Comparison of ENCODE assay signal across 12 cellular contexts in genomic region chr16:29901607-29901945, GRCh38. TPM values are rescaled to one million over a fixed set of nuclear protein-coding genes. Genes with fewer than 3 reads are reported as not detected.
DNase-seq lines count a peak whose midpoint lies in the region; ATAC-seq and TF ChIP-seq lines count a peak whose summit lies in the region.
"Had no signal": no experiment of that assay in that cellular context is flagged by ENCODE, and none has a peak within 500 bp of the region (broad histone marks: within the 10 kb centered on the region; RNA-seq: fewer than 3 reads in every experiment).

No MANE protein-coding gene starts in this region.

- no peak overlapping the region for H3K9ac ChIP-seq in fibroblast of lung (ENCODE audit: insufficient read depth, low read length)

- BruUV-seq in Calu3 (replicated peaks; lab: Mats Ljungman, UMichigan): no TSS peak
- BruUV-seq in PC-9 (replicated peaks; lab: Mats Ljungman, UMichigan): no TSS peak

- ATAC-seq in GM18517 (IDR thresholded peaks at IDR 0.05; ENCODE audit: unreplicated experiment) (no peak), HG03025 (IDR thresholded peaks at IDR 0.05; ENCODE audit: low FRiP score, unreplicated experiment) (no peak), HG03159 (IDR thresholded peaks at IDR 0.05; ENCODE audit: unreplicated experiment) (no peak)
- ATAC-seq: foreskin keratinocyte, left lung, pancreas had no signal

- H3K4me1 ChIP-seq in PC-9 (replicated peaks; ENCODE audit: insufficient read depth) (peaks cover 16% of the 10 kb centered on the region; the same call in 1 of the 2 replicates), fibroblast of lung (ENCODE audit: control insufficient read depth, extremely low read depth, insufficient read depth, low read length) (no peaks in the 10 kb centered on the region)
- H3K4me1 ChIP-seq: foreskin keratinocyte had no signal

- H3K4me3 ChIP-seq in PC-9 (peak overlapping the region; percentile 72; the same call in 1 of the 2 replicates), fibroblast of lung (replicated peaks in 1 of 4; ENCODE audit: control extremely low read depth in 1 of 4, insufficient read depth in 1 of 4, low read depth in 3 of 4, low read length in 4 of 4) (peak overlapping the region in 1 of 4 experiments; percentile 73)

- H3K79me2 ChIP-seq in PC-9 (ENCODE audit: low read depth): 0 out of 2 replicates have a peak, but pooled peaks cover 5% of the 10 kb centered on the region
- H3K79me2 ChIP-seq in fibroblast of lung (ENCODE audit: control insufficient read depth, insufficient read depth, low read length): no peaks in the 10 kb centered on the region

- H2AFZ ChIP-seq in PC-9: no peak overlapping the region
- no peak overlapping the region for H2AFZ ChIP-seq in fibroblast of lung (ENCODE audit: low read length)

- H3K4me2 ChIP-seq in PC-9: peak overlapping the region; percentile 100; the same call in 1 of the 2 replicates
- H3K4me2 ChIP-seq in fibroblast of lung (ENCODE audit: extremely low read depth, insufficient read depth, low read length): peak overlapping the region; percentile 79

- no peaks in the 10 kb centered on the region for H3K9me3 Mint-ChIP-seq in Calu3 (ENCODE audit: low read depth, unreplicated experiment)
- no peaks in the 10 kb centered on the region for H3K9me3 Mint-ChIP-seq in progenitor cell of endocrine pancreas (ENCODE audit: low read depth)

- H3K27ac Mint-ChIP-seq in Calu3 (ENCODE audit: unreplicated experiment): peak overlapping the region; percentile 61
- H3K27ac Mint-ChIP-seq in progenitor cell of endocrine pancreas: no peak overlapping the region

- no peaks in the 10 kb centered on the region for H3K9me3 ChIP-seq in PC-9 (ENCODE audit: insufficient read depth, low read depth)
- H3K9me3 ChIP-seq in fibroblast of lung (ENCODE audit: control insufficient read depth, insufficient read depth, low read depth, low read length): no peaks in the 10 kb centered on the region
- H3K9me3 ChIP-seq: left lung, pancreas had no signal

- peak overlapping the region; percentile 89 for H3K4me3 Mint-ChIP-seq in Calu3 (ENCODE audit: low read depth, unreplicated experiment)
- peak overlapping the region; percentile 11 for H3K4me3 Mint-ChIP-seq in progenitor cell of endocrine pancreas (ENCODE audit: low read depth)

- H3K27ac ChIP-seq in PC-9 (no peak overlapping the region), fibroblast of lung (ENCODE audit: insufficient read depth, low read length) (no peak overlapping the region)
- H3K27ac ChIP-seq: foreskin keratinocyte, left lung had no signal

- no peak for DNase-seq in Calu3
- DNase-seq in PC-9: no peak
- DNase-seq in fibroblast of lung (ENCODE audit: low read depth in 2 of 2): no peak
- no peak for DNase-seq in progenitor cell of endocrine pancreas (ENCODE audit: low spot score, unreplicated experiment)
- DNase-seq: foreskin keratinocyte; stimulated activated CD4-positive, alpha-beta T cell treated with anti-CD3 and anti-CD28 coated beads, Interleukin-2, amount 100 ng/mL, for 48 hours; WERI-Rb-1 had no signal

- TF ChIP-seq CTCF in Calu3 (IDR thresholded peaks at IDR 0.05; ENCODE audit: unreplicated experiment) (no peak), PC-9 (conservative IDR thresholded peaks at IDR 0.05) (no peak), fibroblast of lung (conservative IDR thresholded peaks at IDR 0.05 in 1 of 2, IDR thresholded peaks at IDR 0.05 in 1 of 2; ENCODE audit: low read depth in 1 of 2, low read length in 2 of 2) (no peak), progenitor cell of endocrine pancreas (IDR thresholded peaks at IDR 0.05; ENCODE audit: unreplicated experiment) (no peak)

- H4K20me1 ChIP-seq in PC-9 (ENCODE audit: insufficient read depth): no peaks in the 10 kb centered on the region
- no peaks in the 10 kb centered on the region for H4K20me1 ChIP-seq in fibroblast of lung (ENCODE audit: control insufficient read depth, extremely low read depth, insufficient read depth, low read length)

- H3K4me1 Mint-ChIP-seq in Calu3 (ENCODE audit: low read depth, unreplicated experiment) (peaks cover 24% of the 10 kb centered on the region), progenitor cell of endocrine pancreas (ENCODE audit: low read depth) (peaks cover 13% of the 10 kb centered on the region)

- no peaks in the 10 kb centered on the region for H3K9me2 ChIP-seq in PC-9 (ENCODE audit: insufficient read depth)

- H3K36me3 ChIP-seq in PC-9 (ENCODE audit: low read depth) (no peaks in the 10 kb centered on the region), fibroblast of lung (ENCODE audit: control insufficient read depth, insufficient read depth, low read length) (no peaks in the 10 kb centered on the region)
- H3K36me3 ChIP-seq: pancreas had no signal

- H3K27me3 Mint-ChIP-seq in Calu3 (ENCODE audit: unreplicated experiment): no peaks in the 10 kb centered on the region
- H3K27me3 Mint-ChIP-seq in progenitor cell of endocrine pancreas: peaks cover 35% of the 10 kb centered on the region

- POLR2A ChIA-PET in PC-9 (lab: Charles Lee; ENCODE audit: unreplicated experiment): no interaction called here

- intact Hi-C loops in Calu3 (cut with micrococcal nuclease; ENCODE audit: unreplicated experiment): loop anchor here (2.0 to 10.0 kb wide), 2 partner anchors 13 to 77 kb away; partner anchors contain the start of gene MVP
- intact Hi-C loops in PC-9 (cut with micrococcal nuclease; ENCODE audit: unreplicated experiment): no loop called here

- H3K27me3 ChIP-seq in PC-9 (ENCODE audit: insufficient read depth, low read depth) (no peaks in the 10 kb centered on the region), fibroblast of lung (ENCODE audit: control insufficient read depth, insufficient read depth, low read length) (peaks cover 10% of the 10 kb centered on the region)
- H3K27me3 ChIP-seq: pancreas had no signal

- H3K36me3 Mint-ChIP-seq in Calu3 (ENCODE audit: insufficient read depth, unreplicated experiment) (peaks cover 67% of the 10 kb centered on the region), progenitor cell of endocrine pancreas (ENCODE audit: insufficient read depth) (no peaks in the 10 kb centered on the region)

- H3F3A ChIP-seq in PC-9 (ENCODE audit: insufficient read depth, low read depth): peaks cover 10% of the 10 kb centered on the region

- CTCF ChIA-PET in Calu3 (lab: Charles Lee): interaction anchor here (0.6 to 2.6 kb wide), 6 partner anchors 9 to 740 kb away, joined by 3 to 13 read pairs (median 4); partner anchors contain the start of gene TMEM219
- CTCF ChIA-PET in PC-9 (lab: Charles Lee): no interaction called here

RNA-seq across cellular contexts. Expression of gene ASPHD1, which starts 1.3 kb away (rescaled TPM):
- total RNA-seq in Calu3 (2022) (54.1 and 64.1 TPM in 2 replicates), PC-9 (2021) (8.3 and 11.3 TPM in 2 replicates), fibroblast of lung (5.4 and 5.9 TPM in 2 replicates), progenitor cell of endocrine pancreas (3.1 and 3.8 TPM in 2 replicates)
- polyA plus RNA-seq in fibroblast of lung: 0.77 and 1.3 TPM in 2 replicates
- 5.2 and 10.4 TPM in 2 replicates for polyA plus RNA-seq in fibroblast of lung (2012)
- 0.30 and 2.0 TPM in 2 replicates for polyA minus RNA-seq in fibroblast of lung (ENCODE audit: low replicate concordance)

RNA-seq across cellular contexts. Expression of gene SEZ6L2, which starts 2.2 kb away (rescaled TPM):
- total RNA-seq in Calu3 (2022) (68.9 and 92.1 TPM in 2 replicates), PC-9 (2021) (46.5 and 64.0 TPM in 2 replicates), fibroblast of lung (1.8 and 2.6 TPM in 2 replicates), progenitor cell of endocrine pancreas (13.2 and 16.2 TPM in 2 replicates)
- polyA plus RNA-seq in fibroblast of lung: 0.80 and 1.2 TPM in 2 replicates
- polyA plus RNA-seq in fibroblast of lung (2012): 2.3 and 4.0 TPM in 2 replicates
- 0.22 and 3.2 TPM in 2 replicates for polyA minus RNA-seq in fibroblast of lung (ENCODE audit: low replicate concordance)

RNA-seq across cellular contexts. Expression of gene KCTD13, which starts 24.4 kb away (rescaled TPM):
- total RNA-seq in Calu3 (2022) (52.8 and 55.8 TPM in 2 replicates), PC-9 (2021) (52.7 and 72.0 TPM in 2 replicates), fibroblast of lung (4.6 and 6.3 TPM in 2 replicates), progenitor cell of endocrine pancreas (31.4 and 34.7 TPM in 2 replicates)
- polyA plus RNA-seq in fibroblast of lung: 5.7 and 5.9 TPM in 2 replicates
- 6.4 and 6.6 TPM in 2 replicates for polyA plus RNA-seq in fibroblast of lung (2012)
- 5.3 and 9.0 TPM in 2 replicates for polyA minus RNA-seq in fibroblast of lung (ENCODE audit: low replicate concordance)

RNA-seq across cellular contexts. Expression of gene CDIPT, which starts 38.5 kb away (rescaled TPM):
- 62.7 and 64.1 TPM in 2 replicates for total RNA-seq in Calu3 (2022)
- total RNA-seq in PC-9 (2021): 90.6 and 133 TPM in 2 replicates
- total RNA-seq in fibroblast of lung: 89.1 and 99.6 TPM in 2 replicates
- 78.1 and 84.9 TPM in 2 replicates for polyA plus RNA-seq in fibroblast of lung
- 85.4 and 87.1 TPM in 2 replicates for polyA plus RNA-seq in fibroblast of lung (2012)
- polyA minus RNA-seq in fibroblast of lung (ENCODE audit: low replicate concordance): 154 and 202 TPM in 2 replicates
- total RNA-seq in progenitor cell of endocrine pancreas: 46.3 and 51.2 TPM in 2 replicates
